In genomic region chr18:63637703-63638102, GRCh38 we compare ENCODE assay signal across 9 cellular contexts. TPM values are rescaled to one million over a fixed set of nuclear protein-coding genes. Genes with fewer than 3 reads are reported as not detected.
"Had no signal": no experiment of that assay in that cellular context is flagged by ENCODE, and none has a peak within 500 bp of the region (broad histone marks: within the 10 kb centered on the region; RNA-seq: fewer than 3 reads in every experiment).

No MANE protein-coding gene starts in this region.

- H3K4me3 Mint-ChIP-seq: GM23338, H9 had no signal

- H2AFZ ChIP-seq: GM23338 had no signal

- H3K4me2 ChIP-seq: GM23338 had no signal

- DNase-seq: H9, HCEC 1CT, IMR-90 had no signal

- H3K4me3 ChIP-seq: GM23338, K562 had no signal

- FAIRE-seq: H1, H54, HTR-8/SVneo, K562 had no signal

- H3K9me3 Mint-ChIP-seq: GM23338, H9 had no signal

- H3K27ac Mint-ChIP-seq: GM23338, H9 had no signal

- ATAC-seq: GM23338, K562 had no signal

RNA-seq across cellular contexts. Expression of gene SERPINB4, which starts 6.4 kb away (rescaled TPM):
- total RNA-seq: HT-29, IMR-90, K562 had no signal
- polyA plus RNA-seq: IMR-90, K562 had no signal

RNA-seq across cellular contexts. Expression of gene SERPINB3, which starts 24.0 kb away (rescaled TPM):
- total RNA-seq: HT-29, IMR-90, K562 had no signal
- polyA plus RNA-seq: IMR-90, K562 had no signal

RNA-seq across cellular contexts. Expression of gene SERPINB13, which starts 50.6 kb away (rescaled TPM):
- total RNA-seq: GM23338, H1, H9, HT-29, IMR-90, K562 had no signal
- polyA plus RNA-seq: GM23338, H1, IMR-90, K562 had no signal
